8 cellular contexts compared by ENCODE assay signal in the genomic region with DNA sequence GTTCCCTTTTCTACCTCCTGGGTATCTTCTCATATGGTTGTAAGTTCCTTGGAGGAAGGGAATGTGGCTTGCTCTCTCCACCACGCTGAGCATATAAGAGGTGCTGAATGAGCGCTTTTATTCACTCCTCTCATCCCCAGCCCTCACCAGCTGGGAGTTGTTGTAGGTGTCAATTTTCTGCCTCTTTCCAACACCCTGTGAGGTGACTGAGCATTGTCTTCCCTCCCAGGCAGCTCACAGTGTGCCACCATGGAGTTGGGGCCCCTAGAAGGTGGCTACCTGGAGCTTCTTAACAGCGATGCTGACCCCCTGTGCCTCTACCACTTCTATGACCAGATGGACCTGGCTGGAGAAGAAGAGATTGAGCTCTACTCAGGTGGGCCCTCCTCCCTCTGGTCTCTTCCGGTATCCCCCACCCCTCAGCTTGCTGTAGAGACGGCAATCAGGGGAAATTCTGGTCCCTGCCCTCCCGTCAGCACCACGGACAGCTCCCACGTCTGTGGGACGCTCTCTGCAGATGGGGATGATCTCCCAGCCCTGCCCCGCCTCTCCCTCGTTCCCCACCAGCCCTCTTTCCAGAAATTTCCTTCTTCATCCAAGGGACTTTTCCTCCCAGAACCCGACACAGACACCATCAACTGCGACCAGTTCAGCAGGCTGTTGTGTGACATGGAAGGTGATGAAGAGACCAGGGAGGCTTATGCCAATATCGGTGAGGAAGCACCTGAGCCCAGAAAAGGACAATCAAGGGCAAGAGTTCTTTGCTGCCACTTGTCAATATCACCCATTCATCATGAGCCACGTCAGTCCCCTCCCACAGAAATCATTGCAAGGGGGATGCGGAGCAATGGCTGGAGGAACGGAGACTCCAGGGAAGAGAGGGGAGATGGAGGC. TPM values are rescaled to one million over a fixed set of nuclear protein-coding genes. Genes with fewer than 3 reads are reported as not detected.
DNase-seq lines count a peak whose midpoint lies in the region; ATAC-seq and TF ChIP-seq lines count a peak whose summit lies in the region.

No MANE protein-coding gene starts in this region.

- TF ChIP-seq POLR2A in thyroid gland (IDR thresholded peaks at IDR 0.05): no peak

- intact Hi-C loops in heart right ventricle (cut with DNase I): no loop called here
- intact Hi-C loops in thyroid gland (cut with DNase I): no loop called here

- no peak overlapping the region for H3K4me3 Mint-ChIP-seq in activated naive CD8-positive, alpha-beta T cell treated with anti-CD3 and anti-CD28 coated beads, Interleukin-2, amount 10 ng/mL, durations not matched to agents 7 days and 5 days
- H3K4me3 Mint-ChIP-seq in activated naive CD8-positive, alpha-beta T cell treated with anti-CD3 and anti-CD28 coated beads for 36 hours: no peak overlapping the region

- peak overlapping the region in 1 of 10 donors; percentile 26 for H3K27ac ChIP-seq in heart right ventricle
- H3K27ac ChIP-seq in thyroid gland: no peak overlapping the region

- ATAC-seq in activated naive CD8-positive, alpha-beta T cell treated with anti-CD3 and anti-CD28 coated beads, Interleukin-2, amount 10 ng/mL, durations not matched to agents 7 days and 5 days (ENCODE audit: low read depth): no peak
- ATAC-seq in heart right ventricle (peak in 5 of 8 donors; percentile 40 to 57 (median 45)), GM21526 (IDR thresholded peaks at IDR 0.05; ENCODE audit: low FRiP score, unreplicated experiment) (no peak), HG03442 (IDR thresholded peaks at IDR 0.05; ENCODE audit: unreplicated experiment) (no peak)

- H3K4me1 ChIP-seq in heart right ventricle (peaks cover 0 to 61% (median 0%) of the 10 kb centered on the region in 9 donors), thyroid gland (no peaks in the 10 kb centered on the region)

- H3K27me3 Mint-ChIP-seq in activated naive CD8-positive, alpha-beta T cell treated with anti-CD3 and anti-CD28 coated beads, Interleukin-2, amount 10 ng/mL, durations not matched to agents 7 days and 5 days: peaks cover 4% of the 10 kb centered on the region
- H3K27me3 Mint-ChIP-seq in activated naive CD8-positive, alpha-beta T cell treated with anti-CD3 and anti-CD28 coated beads for 36 hours: peaks cover 37% of the 10 kb centered on the region

- H3K9me3 Mint-ChIP-seq in activated naive CD8-positive, alpha-beta T cell treated with anti-CD3 and anti-CD28 coated beads, Interleukin-2, amount 10 ng/mL, durations not matched to agents 7 days and 5 days: no peaks in the 10 kb centered on the region
- peaks cover 1% of the 10 kb centered on the region for H3K9me3 Mint-ChIP-seq in activated naive CD8-positive, alpha-beta T cell treated with anti-CD3 and anti-CD28 coated beads for 36 hours

- H3K4me3 ChIP-seq in heart right ventricle: no peak overlapping the region
- no peak overlapping the region for H3K4me3 ChIP-seq in thyroid gland (replicated peaks in 1 of 3)

- POLR2A ChIA-PET in activated naive CD8-positive, alpha-beta T cell treated with anti-CD3 and anti-CD28 coated beads, Interleukin-2, amount 10 ng/mL, durations not matched to agents 7 days and 5 days (lab: Charles Lee): no interaction called here

- H3K27me3 ChIP-seq in heart right ventricle (no peaks in the 10 kb centered on the region), thyroid gland (no peaks in the 10 kb centered on the region)

- peaks cover 8% of the 10 kb centered on the region for H3K36me3 Mint-ChIP-seq in activated naive CD8-positive, alpha-beta T cell treated with anti-CD3 and anti-CD28 coated beads, Interleukin-2, amount 10 ng/mL, durations not matched to agents 7 days and 5 days
- no peaks in the 10 kb centered on the region for H3K36me3 Mint-ChIP-seq in activated naive CD8-positive, alpha-beta T cell treated with anti-CD3 and anti-CD28 coated beads for 36 hours

- 34 to 47% methylated on average over 17 of the region's 17 CpGs for WGBS in heart right ventricle, 2 donors
- WGBS in thyroid gland, 2 donors: 30 to 39% methylated on average over 17 of the region's 17 CpGs

- no peak overlapping the region for H3K27ac Mint-ChIP-seq in activated naive CD8-positive, alpha-beta T cell treated with anti-CD3 and anti-CD28 coated beads, Interleukin-2, amount 10 ng/mL, durations not matched to agents 7 days and 5 days
- no peak overlapping the region for H3K27ac Mint-ChIP-seq in activated naive CD8-positive, alpha-beta T cell treated with anti-CD3 and anti-CD28 coated beads for 36 hours

- peaks cover 0 to 65% (median 0%) of the 10 kb centered on the region in 9 donors for H3K36me3 ChIP-seq in heart right ventricle
- H3K36me3 ChIP-seq in thyroid gland: no peaks in the 10 kb centered on the region

- H3K4me1 Mint-ChIP-seq in activated naive CD8-positive, alpha-beta T cell treated with anti-CD3 and anti-CD28 coated beads, Interleukin-2, amount 10 ng/mL, durations not matched to agents 7 days and 5 days: no peaks in the 10 kb centered on the region
- H3K4me1 Mint-ChIP-seq in activated naive CD8-positive, alpha-beta T cell treated with anti-CD3 and anti-CD28 coated beads for 36 hours: peaks cover 2% of the 10 kb centered on the region

- H3K9me3 ChIP-seq in heart right ventricle: no peaks in the 10 kb centered on the region
- no peaks in the 10 kb centered on the region for H3K9me3 ChIP-seq in thyroid gland

- TF ChIP-seq CTCF in heart right ventricle (IDR thresholded peaks at IDR 0.05): no peak
- no peak for TF ChIP-seq CTCF in thyroid gland (IDR thresholded peaks at IDR 0.05)

- DNase-seq in activated naive CD8-positive, alpha-beta T cell treated with anti-CD3 and anti-CD28 coated beads, Interleukin-2, amount 10 ng/mL, durations not matched to agents 7 days and 5 days: peak; percentile 76
- no peak for DNase-seq in activated naive CD8-positive, alpha-beta T cell treated with anti-CD3 and anti-CD28 coated beads for 36 hours
- DNase-seq in UCSD-AML1 (lab: John Stamatoyannopoulos, UW; ENCODE audit: unreplicated experiment) (peak; percentile 55), heart right ventricle (peak; percentile 49 to 68), thyroid gland (peak; percentile 32 to 66), NCI-H2029 (lab: John Stamatoyannopoulos, UW) (no peak)

RNA-seq across cellular contexts. Expression of gene CIITA, which starts 18.3 kb away (rescaled TPM):
- 10 to 100 TPM; 12.6 to 13.1 TPM for total RNA-seq in activated naive CD8-positive, alpha-beta T cell treated with anti-CD3 and anti-CD28 coated beads, Interleukin-2, amount 10 ng/mL, durations not matched to agents 7 days and 5 days
- 1 to 10 TPM; 1.4 to 1.5 TPM for total RNA-seq in activated naive CD8-positive, alpha-beta T cell treated with anti-CD3 and anti-CD28 coated beads for 36 hours
- total RNA-seq in heart right ventricle: 10 to 100 TPM in 3 of 10 donors, 1 to 10 TPM in 7; 5.1 to 50.8 (median 8.7) TPM
- polyA plus RNA-seq in heart right ventricle: 10 to 100 TPM in 1 of 2 donors, 1 to 10 TPM in 1; 2.1 to 25.3 TPM
- 10 to 100 TPM in 2 of 4 donors, 1 to 10 TPM in 2; 1.8 to 14.3 (median 10.0) TPM for total RNA-seq in thyroid gland

RNA-seq across cellular contexts. Expression of gene DEXI, which starts 47.0 kb away (rescaled TPM):
- total RNA-seq in activated naive CD8-positive, alpha-beta T cell treated with anti-CD3 and anti-CD28 coated beads, Interleukin-2, amount 10 ng/mL, durations not matched to agents 7 days and 5 days: 10 to 100 TPM; 31.4 to 32.3 TPM
- total RNA-seq in activated naive CD8-positive, alpha-beta T cell treated with anti-CD3 and anti-CD28 coated beads for 36 hours: 10 to 100 TPM; 25.5 to 26.2 TPM
- total RNA-seq in heart right ventricle: 100 to 1,000 TPM in 4 of 10 donors, 10 to 100 TPM in 6; 68.8 to 109 (median 81.6) TPM
- 100 to 1,000 TPM in 1 of 2 donors, 10 to 100 TPM in 1; 91.4 to 104 TPM for polyA plus RNA-seq in heart right ventricle
- total RNA-seq in thyroid gland: 10 to 100 TPM; 66.5 to 89.2 (median 74.6) TPM

RNA-seq across cellular contexts. Expression of gene CLEC16A, which starts 49.1 kb away (rescaled TPM):
- total RNA-seq in activated naive CD8-positive, alpha-beta T cell treated with anti-CD3 and anti-CD28 coated beads, Interleukin-2, amount 10 ng/mL, durations not matched to agents 7 days and 5 days: 10 to 100 TPM; 31.1 to 34.1 TPM
- 10 to 100 TPM; 20.4 to 21.3 TPM for total RNA-seq in activated naive CD8-positive, alpha-beta T cell treated with anti-CD3 and anti-CD28 coated beads for 36 hours
- total RNA-seq in heart right ventricle: 10 to 100 TPM; 17.2 to 30.8 (median 23.2) TPM
- 10 to 100 TPM; 12.1 to 16.7 TPM for polyA plus RNA-seq in heart right ventricle
- 10 to 100 TPM; 29.5 to 58.8 (median 48.4) TPM for total RNA-seq in thyroid gland

Comparison
In these comparisons a context has a peak if more than half of its experiments do, and no peak if none do; other contexts are left out.
1. DNase-seq: peak in activated naive CD8-positive, alpha-beta T cell treated with anti-CD3 and anti-CD28 coated beads, Interleukin-2, amount 10 ng/mL, durations not matched to agents 7 days and 5 days (single experiment), UCSD-AML1 (single experiment), heart right ventricle (2 of 2) and thyroid gland (2 of 2); none in activated naive CD8-positive, alpha-beta T cell treated with anti-CD3 and anti-CD28 coated beads for 36 hours (single experiment) and NCI-H2029 (single experiment).
2. ATAC-seq: peak in heart right ventricle (5 of 8); none in activated naive CD8-positive, alpha-beta T cell treated with anti-CD3 and anti-CD28 coated beads, Interleukin-2, amount 10 ng/mL, durations not matched to agents 7 days and 5 days (single experiment), GM21526 (single experiment) and HG03442 (single experiment).